Comparison of ENCODE assay signal across 8 cellular contexts in genomic region chr12:124369055-124369900, GRCh38.
DNase-seq lines count a peak whose midpoint lies in the region; ATAC-seq and TF ChIP-seq lines count a peak whose summit lies in the region.

No MANE protein-coding gene starts in this region.

- peak overlapping the region; percentile 67 to 97 (median 93) for H3K27ac ChIP-seq in dorsolateral prefrontal cortex
- H3K27ac ChIP-seq in lung (ENCODE audit: low read depth in 1 of 2, low read length in 1 of 2) = peak overlapping the region; percentile 90
- H3K27ac ChIP-seq in thoracic aorta = peak overlapping the region; percentile 83 to 89

- H3K4me3 Mint-ChIP-seq in nephron progenitor cell = no peak overlapping the region
- H3K4me3 Mint-ChIP-seq in activated naive CD4-positive, alpha-beta T cell treated with anti-CD3 and anti-CD28 coated beads for 36 hours = no peak overlapping the region

- DNase-seq in LNCaP clone FGC (ENCODE audit: low read depth) (peak; percentile 95), dorsolateral prefrontal cortex (peak; percentile 64 to 85 (median 79)), lung (ENCODE audit: low spot score) (peak; percentile 89), thoracic aorta (ENCODE audit: low spot score) (peak; percentile 61), nephron progenitor cell (no peak), COLO668 (lab: John Stamatoyannopoulos, UW; ENCODE audit: unreplicated experiment) (no peak), SIG-M5 treated with dmso at 0.1 percent for 504 hours (lab: John Stamatoyannopoulos, UW; ENCODE audit: unreplicated experiment) (no peak)
- DNase-seq in activated naive CD4-positive, alpha-beta T cell treated with anti-CD3 and anti-CD28 coated beads for 36 hours = no peak

- H3K4me1 Mint-ChIP-seq in nephron progenitor cell = no peaks in the 10 kb centered on the region
- H3K4me1 Mint-ChIP-seq in activated naive CD4-positive, alpha-beta T cell treated with anti-CD3 and anti-CD28 coated beads for 36 hours (ENCODE audit: low read depth) = no peaks in the 10 kb centered on the region

- H3K36me3 Mint-ChIP-seq in nephron progenitor cell (ENCODE audit: low read depth) = peaks cover 5% of the 10 kb centered on the region
- peaks cover 2% of the 10 kb centered on the region for H3K36me3 Mint-ChIP-seq in activated naive CD4-positive, alpha-beta T cell treated with anti-CD3 and anti-CD28 coated beads for 36 hours (ENCODE audit: low read depth)

- H3K36me3 ChIP-seq in lung (ENCODE audit: control insufficient read depth in 2 of 2, insufficient read depth in 2 of 2, low read length in 2 of 2) (peaks cover 0 to 56% of the 10 kb centered on the region in 2 donors), thoracic aorta (peaks cover 26% of the 10 kb centered on the region)

- H3K27me3 ChIP-seq in dorsolateral prefrontal cortex (no peaks in the 10 kb centered on the region), lung (ENCODE audit: control insufficient read depth, insufficient read depth) (no peaks in the 10 kb centered on the region), thoracic aorta (replicated peaks; ENCODE audit: insufficient read depth) (no peaks in the 10 kb centered on the region)

- no peaks in the 10 kb centered on the region for H3K9me3 Mint-ChIP-seq in nephron progenitor cell
- no peaks in the 10 kb centered on the region for H3K9me3 Mint-ChIP-seq in activated naive CD4-positive, alpha-beta T cell treated with anti-CD3 and anti-CD28 coated beads for 36 hours

- intact Hi-C loops in dorsolateral prefrontal cortex (cut with DNase I) = loop anchor here in 1 of 2 donors (5.0 kb wide), 1 partner anchor 143 kb away; no protein-coding TSS in a partner anchor
- intact Hi-C loops in activated naive CD4-positive, alpha-beta T cell treated with anti-CD3 and anti-CD28 coated beads for 36 hours (cut with micrococcal nuclease) = no loop called here

- H3K4me1 ChIP-seq in lung (ENCODE audit: control insufficient read depth in 2 of 2, insufficient read depth in 2 of 2, low read length in 2 of 2) (peaks cover 6 to 19% of the 10 kb centered on the region in 2 donors), thoracic aorta (ENCODE audit: control insufficient read depth in 1 of 2, low read depth in 2 of 2) (peaks cover 32 to 52% of the 10 kb centered on the region in 2 donors)

- TF ChIP-seq CTCF in LNCaP clone FGC (IDR thresholded peaks at IDR 0.05; ENCODE audit: control insufficient read depth, extremely low read depth, insufficient read depth) (peak; percentile 33), dorsolateral prefrontal cortex (IDR thresholded peaks at IDR 0.05 in 54 of 56, conservative IDR thresholded peaks at IDR 0.05 in 2 of 56; ENCODE audit: low read depth in 1 of 56, partially characterized antibody in 56 of 56) (peak in 42 of 56 donors; percentile 9 to 58 (median 36)), lung (IDR thresholded peaks at IDR 0.05; ENCODE audit: control extremely low read depth, extremely low read depth) (no peak), thoracic aorta (IDR thresholded peaks at IDR 0.05) (peak; percentile 64), nephron progenitor cell (IDR thresholded peaks at IDR 0.05) (no peak)

- H3K4me3 ChIP-seq in LNCaP clone FGC (ENCODE audit: low read depth, low read length) (0 out of 2 replicates have a peak overlapping the region, but pooled peaks have one; percentile 8), dorsolateral prefrontal cortex (peak overlapping the region in 23 of 59 donors; percentile 2 to 41 (median 17)), lung (no peak overlapping the region), thoracic aorta (peak overlapping the region; percentile 60)

- ATAC-seq in lung (ENCODE audit: insufficient read depth, low FRiP score) = peak; percentile 72
- ATAC-seq in thoracic aorta (ENCODE audit: insufficient number of reproducible peaks, low FRiP score, low read depth) = peak; percentile 71

- H3K9me3 ChIP-seq in lung (ENCODE audit: control insufficient read depth in 2 of 2, insufficient read depth in 1 of 2, low read length in 1 of 2) = no peaks in the 10 kb centered on the region
- no peaks in the 10 kb centered on the region for H3K9me3 ChIP-seq in thoracic aorta

- no peaks in the 10 kb centered on the region for H3K27me3 Mint-ChIP-seq in nephron progenitor cell (ENCODE audit: low read depth, poor library complexity)
- no peaks in the 10 kb centered on the region for H3K27me3 Mint-ChIP-seq in activated naive CD4-positive, alpha-beta T cell treated with anti-CD3 and anti-CD28 coated beads for 36 hours (ENCODE audit: low read depth)

- no peak overlapping the region for H3K27ac Mint-ChIP-seq in nephron progenitor cell
- H3K27ac Mint-ChIP-seq in activated naive CD4-positive, alpha-beta T cell treated with anti-CD3 and anti-CD28 coated beads for 36 hours = no peak overlapping the region

- CTCF ChIA-PET in activated naive CD4-positive, alpha-beta T cell treated with anti-CD3 and anti-CD28 coated beads for 36 hours (lab: Charles Lee) = no interaction called here

- 33 to 64% methylated on average over 41 of the region's 41 CpGs for WGBS in lung, 2 donors

Comparison
In these comparisons a context has a peak if more than half of its experiments do, and no peak if none do; other contexts are left out.
1. DNase-seq: peak in LNCaP clone FGC (single experiment), dorsolateral prefrontal cortex (10 of 10), lung (single experiment) and thoracic aorta (single experiment); none in nephron progenitor cell (single experiment), COLO668 (single experiment), SIG-M5 treated with dmso at 0.1 percent for 504 hours (single experiment) and activated naive CD4-positive, alpha-beta T cell treated with anti-CD3 and anti-CD28 coated beads for 36 hours (single experiment).
2. CTCF ChIP-seq: peak in LNCaP clone FGC (single experiment), dorsolateral prefrontal cortex (42 of 56) and thoracic aorta (single experiment); none in lung (single experiment) and nephron progenitor cell (single experiment).
3. Peak in every context shown above with its lines, with median percentiles within 50 percentile points of each other: H3K27ac ChIP-seq.